In the genomic region with DNA sequence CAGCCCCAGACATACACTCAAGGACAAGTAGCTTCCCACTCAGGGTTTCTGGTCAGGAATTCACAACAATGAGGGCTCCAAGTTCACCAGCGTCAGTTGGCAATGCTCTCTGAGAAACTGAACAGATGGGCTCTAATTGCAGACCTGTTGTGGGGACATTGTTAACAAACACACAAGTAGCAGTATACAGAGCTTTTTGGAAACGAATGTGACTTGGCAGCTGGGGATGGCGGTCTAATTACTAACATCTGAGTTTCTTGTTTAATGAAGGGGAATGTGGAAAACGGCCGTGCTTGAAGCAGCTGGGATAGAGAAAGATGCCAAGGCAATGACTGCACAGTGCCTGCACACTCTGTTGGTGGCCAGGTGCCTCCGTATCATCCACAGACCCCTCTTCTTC, we compare ENCODE assay signal across 28 cellular contexts.
DNase-seq lines count a peak whose midpoint lies in the region; ATAC-seq and TF ChIP-seq lines count a peak whose summit lies in the region.
"Had no signal": no experiment of that assay in that cellular context is flagged by ENCODE, and none has a peak within 500 bp of the region (broad histone marks: within the 10 kb centered on the region; RNA-seq: fewer than 3 reads in every experiment).

No MANE protein-coding gene starts in this region.

- no peak overlapping the region for H3K27ac Mint-ChIP-seq in GM23338
- H3K27ac Mint-ChIP-seq in T-helper 2 cell treated with Interferon-gamma antibody and Interleukin-4, amounts not matched to agents 5 μg/mL and 100 μg/mL, for 36 hours = no peak overlapping the region
- H3K27ac Mint-ChIP-seq: activated CD4-positive, alpha-beta memory T cell treated with anti-CD3 and anti-CD28 coated beads, Interleukin-2, amount 10 ng/mL, durations not matched to agents 7 days and 5 days; mesothelial cell of epicardium; natural killer cell; T-helper 1 cell treated with Interleukin-12 subunit alpha and Interleukin-12 subunit beta and Interleukin-4 antibody, amounts not matched to agents 30 μg/mL and 1 μg/mL, for 36 hours had no signal

- H3K79me2 ChIP-seq in GM23338 (replicated peaks; ENCODE audit: insufficient read depth) = no peaks in the 10 kb centered on the region

- DNase-seq in COR-L47 (lab: John Stamatoyannopoulos, UW) (peak; percentile 28), NCI-H1092 treated with DMSO at 0.1 percent for 48 hours (lab: John Stamatoyannopoulos, UW) (peak; percentile 86), NCI-H524 (lab: John Stamatoyannopoulos, UW) (peak; percentile 94 to 97), myocyte (ENCODE audit: low read depth) (peak; percentile 52), NCI-H146 (lab: John Stamatoyannopoulos, UW) (no peak), posterior vena cava (ENCODE audit: low spot score) (no peak), GM23338 (ENCODE audit: low spot score) (no peak)
- no peak for DNase-seq in T-helper 2 cell treated with Interferon-gamma antibody and Interleukin-4, amounts not matched to agents 5 μg/mL and 100 μg/mL, for 36 hours (ENCODE audit: low spot score)
- DNase-seq: ACHN; activated CD4-positive, alpha-beta memory T cell treated with anti-CD3 and anti-CD28 coated beads, Interleukin-2, amount 10 ng/mL, durations not matched to agents 7 days and 5 days; activated CD4-positive, alpha-beta T cell treated with anti-CD3 and anti-CD28 coated beads for 1 hour; activated CD8-positive, alpha-beta memory T cell treated with anti-CD3 and anti-CD28 coated beads, Interleukin-2, amount 50 U/mL, for 48 hours; activated naive CD4-positive, alpha-beta T cell treated with anti-CD3 and anti-CD28 coated beads, Interleukin-2, amount 50 U/mL, for 16 hours; amygdala; C1 segment of cervical spinal cord; effector CD4-positive, alpha-beta T cell; EL; GOT3; kidney; natural killer cell; NCI-H1048; NCI-H774; occipital lobe; trophoblast cell had no signal

- no peaks in the 10 kb centered on the region for H3F3A ChIP-seq in GM23338 (replicated peaks; ENCODE audit: low read depth)

- no peak overlapping the region for H3K27ac ChIP-seq in GM23338 (ENCODE audit: low read depth)
- H3K27ac ChIP-seq: SK-N-MC, skin epidermis had no signal

- H2AFZ ChIP-seq in GM23338 = no peak overlapping the region

- no peak overlapping the region for H3K4me2 ChIP-seq in GM23338

- no peaks in the 10 kb centered on the region for H3K27me3 ChIP-seq in GM23338 (ENCODE audit: insufficient read depth)

- no peaks in the 10 kb centered on the region for H3K9me2 ChIP-seq in GM23338 (ENCODE audit: insufficient read depth)

- no peak overlapping the region for H3K4me3 ChIP-seq in GM23338
- H3K4me3 ChIP-seq: SK-N-MC, skin epidermis had no signal

- no peak for TF ChIP-seq CTCF in GM23338 (conservative IDR thresholded peaks at IDR 0.05; ENCODE audit: low read depth in 2 of 2)

- no peaks in the 10 kb centered on the region for H3K9me3 Mint-ChIP-seq in GM23338
- peaks cover 14% of the 10 kb centered on the region for H3K9me3 Mint-ChIP-seq in T-helper 2 cell treated with Interferon-gamma antibody and Interleukin-4, amounts not matched to agents 5 μg/mL and 100 μg/mL, for 36 hours

- no peak for ATAC-seq in GM23338
- ATAC-seq: natural killer cell had no signal

- H3K36me3 ChIP-seq in GM23338 (ENCODE audit: insufficient read depth) = no peaks in the 10 kb centered on the region

- H3K4me1 Mint-ChIP-seq in GM23338 = no peaks in the 10 kb centered on the region
- H3K4me1 Mint-ChIP-seq in T-helper 2 cell treated with Interferon-gamma antibody and Interleukin-4, amounts not matched to agents 5 μg/mL and 100 μg/mL, for 36 hours (ENCODE audit: low read depth) = no peaks in the 10 kb centered on the region
- H3K4me1 Mint-ChIP-seq: activated CD4-positive, alpha-beta memory T cell treated with anti-CD3 and anti-CD28 coated beads, Interleukin-2, amount 10 ng/mL, durations not matched to agents 7 days and 5 days; mesothelial cell of epicardium; natural killer cell had no signal

- intact Hi-C loops in posterior vena cava (cut with DNase I) = no loop called here

- H4K20me1 ChIP-seq in GM23338 (replicated peaks; ENCODE audit: insufficient read depth) = no peaks in the 10 kb centered on the region

- H3K36me3 Mint-ChIP-seq in GM23338 (ENCODE audit: low read depth) = no peaks in the 10 kb centered on the region
- H3K36me3 Mint-ChIP-seq in T-helper 2 cell treated with Interferon-gamma antibody and Interleukin-4, amounts not matched to agents 5 μg/mL and 100 μg/mL, for 36 hours (ENCODE audit: low read depth) = no peaks in the 10 kb centered on the region

- H3K4me1 ChIP-seq in GM23338 (ENCODE audit: insufficient read depth) = no peaks in the 10 kb centered on the region

- no peaks in the 10 kb centered on the region for H3K27me3 Mint-ChIP-seq in GM23338 (ENCODE audit: insufficient read depth, low read depth, poor library complexity)
- H3K27me3 Mint-ChIP-seq in T-helper 2 cell treated with Interferon-gamma antibody and Interleukin-4, amounts not matched to agents 5 μg/mL and 100 μg/mL, for 36 hours (ENCODE audit: low read depth) = no peaks in the 10 kb centered on the region
- H3K27me3 Mint-ChIP-seq: activated CD4-positive, alpha-beta memory T cell treated with anti-CD3 and anti-CD28 coated beads, Interleukin-2, amount 10 ng/mL, durations not matched to agents 7 days and 5 days had no signal

- H3K4me3 Mint-ChIP-seq in GM23338 = no peak overlapping the region
- no peak overlapping the region for H3K4me3 Mint-ChIP-seq in T-helper 2 cell treated with Interferon-gamma antibody and Interleukin-4, amounts not matched to agents 5 μg/mL and 100 μg/mL, for 36 hours
- H3K4me3 Mint-ChIP-seq: activated CD4-positive, alpha-beta memory T cell treated with anti-CD3 and anti-CD28 coated beads, Interleukin-2, amount 10 ng/mL, durations not matched to agents 7 days and 5 days; mesothelial cell of epicardium; natural killer cell; T-helper 1 cell treated with Interleukin-12 subunit alpha and Interleukin-12 subunit beta and Interleukin-4 antibody, amounts not matched to agents 30 μg/mL and 1 μg/mL, for 36 hours had no signal

TF ChIP-seq in GM23338, 12 proteins besides CTCF, POLR2A, EP300 and RAD21:
- TF ChIP-seq ZNF331 (CRISPR knock-in tag; IDR thresholded peaks at IDR 0.05; ENCODE audit: low read depth) (no peak), POLR2AphosphoS5 (IDR thresholded peaks at IDR 0.05; ENCODE audit: low read depth) (no peak), STAT1 (IDR thresholded peaks at IDR 0.05; ENCODE audit: unreplicated experiment) (no peak), EZH2 (IDR thresholded peaks at IDR 0.05; ENCODE audit: low read depth, unreplicated experiment) (no peak), EZH2phosphoT487 (IDR thresholded peaks at IDR 0.05; ENCODE audit: unreplicated experiment) (no peak), ZNF114 (CRISPR knock-in tag; IDR thresholded peaks at IDR 0.05) (no peak)

Comparison
In these comparisons a context has a peak if more than half of its experiments do, and no peak if none do; other contexts are left out.
1. DNase-seq: peak in COR-L47 (single experiment), NCI-H1092 treated with DMSO at 0.1 percent for 48 hours (single experiment), NCI-H524 (2 of 2) and myocyte (single experiment); none in NCI-H146 (single experiment), posterior vena cava (single experiment), GM23338 (single experiment) and T-helper 2 cell treated with Interferon-gamma antibody and Interleukin-4, amounts not matched to agents 5 μg/mL and 100 μg/mL, for 36 hours (single experiment).